Comparison of ENCODE assay signal across 22 cellular contexts in the genomic region with DNA sequence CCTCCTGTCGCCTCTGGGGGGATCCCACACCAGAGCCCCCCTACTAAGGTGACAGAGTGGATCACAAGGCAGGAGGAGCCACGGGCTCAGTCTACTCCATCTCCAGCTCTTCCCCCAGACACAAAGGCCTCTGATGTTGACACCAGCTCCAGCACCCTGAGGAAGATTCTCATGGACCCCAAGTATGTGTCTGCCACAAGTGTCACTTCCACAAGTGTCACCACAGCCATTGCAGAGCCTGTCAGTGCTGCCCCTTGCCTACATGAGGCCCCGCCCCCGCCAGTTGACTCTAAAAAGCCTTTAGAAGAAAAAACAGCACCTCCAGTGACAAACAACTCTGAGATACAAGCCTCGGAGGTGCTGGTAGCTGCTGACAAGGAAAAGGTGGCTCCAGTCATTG. TPM values are rescaled to one million over a fixed set of nuclear protein-coding genes. Genes with fewer than 3 reads are reported as not detected.
A peak's percentile ranks its signal among the peaks of the same experiment; 100 is the strongest.
DNase-seq lines count a peak whose midpoint lies in the region; ATAC-seq, FAIRE-seq and TF ChIP-seq lines count a peak whose summit lies in the region.
"Had no signal": no experiment of that assay in that cellular context is flagged by ENCODE, and none has a peak within 500 bp of the region (broad histone marks: within the 10 kb centered on the region; RNA-seq: fewer than 3 reads in every experiment).

No MANE protein-coding gene starts in this region.

- H3K9me3 ChIP-seq in kidney (ENCODE audit: control insufficient read depth in 1 of 2, low read length in 2 of 2) (no peaks in the 10 kb centered on the region), upper lobe of right lung (no peaks in the 10 kb centered on the region)

- H3K27me3 Mint-ChIP-seq in activated CD8-positive, alpha-beta T cell treated with anti-CD3 and anti-CD28 coated beads for 36 hours, result no peaks in the 10 kb centered on the region
- no peaks in the 10 kb centered on the region for H3K27me3 Mint-ChIP-seq in activated CD8-positive, alpha-beta T cell treated with anti-CD3 and anti-CD28 coated beads, Interleukin-2, amount 10 ng/mL, durations not matched to agents 7 days and 5 days (ENCODE audit: low read depth)
- no peaks in the 10 kb centered on the region for H3K27me3 Mint-ChIP-seq in stimulated activated naive CD8-positive, alpha-beta T cell treated with anti-CD3 and anti-CD28 coated beads, Interleukin-15, amount 100 ng/mL, for 72 hours
- H3K27me3 Mint-ChIP-seq: B cell, IgD-negative memory B cell had no signal

- TF ChIP-seq CTCF in activated CD8-positive, alpha-beta T cell treated with anti-CD3 and anti-CD28 coated beads for 36 hours (IDR thresholded peaks at IDR 0.05), result no peak
- TF ChIP-seq CTCF in kidney (IDR thresholded peaks at IDR 0.05; ENCODE audit: borderline replicate concordance, extremely low read depth, insufficient read depth) (no peak), upper lobe of right lung (IDR thresholded peaks at IDR 0.05) (no peak)

- CTCF ChIA-PET in activated CD8-positive, alpha-beta T cell treated with anti-CD3 and anti-CD28 coated beads for 36 hours (lab: Charles Lee), result no interaction called here
- CTCF ChIA-PET in activated CD8-positive, alpha-beta T cell treated with anti-CD3 and anti-CD28 coated beads, Interleukin-2, amount 10 ng/mL, durations not matched to agents 7 days and 5 days (lab: Charles Lee), result no interaction called here

- peaks cover 60 to 87% of the 10 kb centered on the region in 2 donors for H3K36me3 ChIP-seq in kidney (ENCODE audit: control insufficient read depth in 1 of 2, insufficient read depth in 2 of 2, low read length in 2 of 2)
- peaks cover 98% of the 10 kb centered on the region for H3K36me3 ChIP-seq in upper lobe of right lung

- H3K4me3 ChIP-seq in kidney (ENCODE audit: low read length in 2 of 2) (no peak overlapping the region), upper lobe of right lung (no peak overlapping the region)

- peak overlapping the region; percentile 16 for H3K27ac Mint-ChIP-seq in activated CD8-positive, alpha-beta T cell treated with anti-CD3 and anti-CD28 coated beads for 36 hours
- no peak overlapping the region for H3K27ac Mint-ChIP-seq in activated CD8-positive, alpha-beta T cell treated with anti-CD3 and anti-CD28 coated beads, Interleukin-2, amount 10 ng/mL, durations not matched to agents 7 days and 5 days
- peak overlapping the region; percentile 62 to 88 for H3K27ac Mint-ChIP-seq in stimulated activated naive CD8-positive, alpha-beta T cell treated with anti-CD3 and anti-CD28 coated beads, Interleukin-15, amount 100 ng/mL, for 72 hours
- H3K27ac Mint-ChIP-seq: B cell had no signal

- DNase-seq in activated CD8-positive, alpha-beta T cell treated with anti-CD3 and anti-CD28 coated beads for 36 hours, result no peak
- no peak for DNase-seq in activated CD8-positive, alpha-beta T cell treated with anti-CD3 and anti-CD28 coated beads, Interleukin-2, amount 10 ng/mL, durations not matched to agents 7 days and 5 days
- DNase-seq in stimulated activated naive CD8-positive, alpha-beta T cell treated with anti-CD3 and anti-CD28 coated beads, Interleukin-15, amount 100 ng/mL, for 72 hours, result no peak
- DNase-seq in stimulated activated naive CD8-positive, alpha-beta T cell treated with anti-CD3 and anti-CD28 coated beads, Interleukin-15, Interleukin-2, amounts not matched to agents 100 U/mL and 50 U/mL, for 24 hours, result no peak
- peak; percentile 20 for DNase-seq in kidney
- DNase-seq in upper lobe of right lung, result peak; percentile 43
- no peak for DNase-seq in NCI-H774 (lab: John Stamatoyannopoulos, UW)
- DNase-seq: 8988T, COR-L47, DMS 273 treated with DMSO at 0.1 percent for 48 hours, DND-41, HCEC 1CT, Kasumi-1, MM.1S, NCI-H1092 treated with DMSO at 0.1 percent for 48 hours, NCI-H2081, NCI-H446 treated with DMSO at 0.1 percent for 48 hours, NCI-H69 had no signal

- H3K27me3 ChIP-seq in upper lobe of right lung, result no peaks in the 10 kb centered on the region

- H3K9ac ChIP-seq in kidney (ENCODE audit: low read length in 2 of 2), result no peak overlapping the region

- no peak for ATAC-seq in activated CD8-positive, alpha-beta T cell treated with anti-CD3 and anti-CD28 coated beads for 36 hours
- ATAC-seq in activated CD8-positive, alpha-beta T cell treated with anti-CD3 and anti-CD28 coated beads, Interleukin-2, amount 10 ng/mL, durations not matched to agents 7 days and 5 days, result no peak
- ATAC-seq in stimulated activated naive CD8-positive, alpha-beta T cell treated with anti-CD3 and anti-CD28 coated beads, Interleukin-15, amount 100 ng/mL, for 72 hours, result no peak
- no peak for ATAC-seq in stimulated activated naive CD8-positive, alpha-beta T cell treated with anti-CD3 and anti-CD28 coated beads, Interleukin-15, Interleukin-2, amounts not matched to agents 100 U/mL and 50 U/mL, for 24 hours
- ATAC-seq in upper lobe of right lung (no peak), GM21717 (IDR thresholded peaks at IDR 0.05; ENCODE audit: unreplicated experiment) (no peak)
- ATAC-seq: Panc1 had no signal

- intact Hi-C loops in activated CD8-positive, alpha-beta T cell treated with anti-CD3 and anti-CD28 coated beads for 36 hours (cut with micrococcal nuclease), result no loop called here
- intact Hi-C loops in kidney (cut with DNase I) (no loop called here), upper lobe of right lung (cut with DNase I) (no loop called here)

- FAIRE-seq in kidney (lab: Jason Lieb, UNC), result no peak

- POLR2A ChIA-PET in activated CD8-positive, alpha-beta T cell treated with anti-CD3 and anti-CD28 coated beads for 36 hours (lab: Charles Lee), result no interaction called here
- POLR2A ChIA-PET in activated CD8-positive, alpha-beta T cell treated with anti-CD3 and anti-CD28 coated beads, Interleukin-2, amount 10 ng/mL, durations not matched to agents 7 days and 5 days (lab: Charles Lee), result no interaction called here

- H3K4me3 Mint-ChIP-seq in activated CD8-positive, alpha-beta T cell treated with anti-CD3 and anti-CD28 coated beads for 36 hours, result no peak overlapping the region
- no peak overlapping the region for H3K4me3 Mint-ChIP-seq in activated CD8-positive, alpha-beta T cell treated with anti-CD3 and anti-CD28 coated beads, Interleukin-2, amount 10 ng/mL, durations not matched to agents 7 days and 5 days
- no peak overlapping the region for H3K4me3 Mint-ChIP-seq in stimulated activated naive CD8-positive, alpha-beta T cell treated with anti-CD3 and anti-CD28 coated beads, Interleukin-15, amount 100 ng/mL, for 72 hours
- H3K4me3 Mint-ChIP-seq: B cell had no signal

- H3K27ac ChIP-seq in kidney (ENCODE audit: low read depth in 2 of 2, low read length in 2 of 2), result no peak overlapping the region
- H3K27ac ChIP-seq in upper lobe of right lung, result no peak overlapping the region

- H3K36me3 Mint-ChIP-seq in activated CD8-positive, alpha-beta T cell treated with anti-CD3 and anti-CD28 coated beads for 36 hours (ENCODE audit: low read depth), result peaks cover 75% of the 10 kb centered on the region
- peaks cover 85% of the 10 kb centered on the region for H3K36me3 Mint-ChIP-seq in activated CD8-positive, alpha-beta T cell treated with anti-CD3 and anti-CD28 coated beads, Interleukin-2, amount 10 ng/mL, durations not matched to agents 7 days and 5 days (ENCODE audit: low read depth)

- H3K9me3 Mint-ChIP-seq in activated CD8-positive, alpha-beta T cell treated with anti-CD3 and anti-CD28 coated beads for 36 hours, result no peaks in the 10 kb centered on the region
- H3K9me3 Mint-ChIP-seq in activated CD8-positive, alpha-beta T cell treated with anti-CD3 and anti-CD28 coated beads, Interleukin-2, amount 10 ng/mL, durations not matched to agents 7 days and 5 days (ENCODE audit: insufficient read depth), result no peaks in the 10 kb centered on the region
- H3K9me3 Mint-ChIP-seq in stimulated activated naive CD8-positive, alpha-beta T cell treated with anti-CD3 and anti-CD28 coated beads, Interleukin-15, amount 100 ng/mL, for 72 hours, result no peaks in the 10 kb centered on the region
- H3K9me3 Mint-ChIP-seq: IgD-negative memory B cell had no signal

- H3K4me1 ChIP-seq in kidney (ENCODE audit: control insufficient read depth in 1 of 2, insufficient read depth in 1 of 2, low read depth in 1 of 2, low read length in 2 of 2) (no peaks in the 10 kb centered on the region), upper lobe of right lung (peaks cover 3% of the 10 kb centered on the region)

- peaks cover 10% of the 10 kb centered on the region for H3K4me1 Mint-ChIP-seq in activated CD8-positive, alpha-beta T cell treated with anti-CD3 and anti-CD28 coated beads for 36 hours (ENCODE audit: low read depth)
- H3K4me1 Mint-ChIP-seq in activated CD8-positive, alpha-beta T cell treated with anti-CD3 and anti-CD28 coated beads, Interleukin-2, amount 10 ng/mL, durations not matched to agents 7 days and 5 days (ENCODE audit: low read depth), result no peaks in the 10 kb centered on the region
- H3K4me1 Mint-ChIP-seq in stimulated activated naive CD8-positive, alpha-beta T cell treated with anti-CD3 and anti-CD28 coated beads, Interleukin-15, amount 100 ng/mL, for 72 hours, result peaks cover 27% of the 10 kb centered on the region

RNA-seq across cellular contexts. Expression of a gene that starts 42.2 kb away (rescaled TPM):
- total RNA-seq in activated CD8-positive, alpha-beta T cell treated with anti-CD3 and anti-CD28 coated beads for 36 hours, result 10 to 100 TPM; 44.1 to 45.7 TPM
- total RNA-seq in activated CD8-positive, alpha-beta T cell treated with anti-CD3 and anti-CD28 coated beads, Interleukin-2, amount 10 ng/mL, durations not matched to agents 7 days and 5 days, result 10 to 100 TPM; 32.3 to 33.3 TPM
- total RNA-seq in kidney (41.5 TPM), upper lobe of right lung (42.3 TPM)
- polyA plus RNA-seq in kidney (ENCODE audit: insufficient read depth, low read depth, low replicate concordance), result 33.1 TPM

Comparison
In these comparisons a context has a peak if more than half of its experiments do, and no peak if none do; other contexts are left out.
1. DNase-seq: peak in kidney (single experiment) and upper lobe of right lung (single experiment); none in activated CD8-positive, alpha-beta T cell treated with anti-CD3 and anti-CD28 coated beads for 36 hours (single experiment), activated CD8-positive, alpha-beta T cell treated with anti-CD3 and anti-CD28 coated beads, Interleukin-2, amount 10 ng/mL, durations not matched to agents 7 days and 5 days (single experiment), stimulated activated naive CD8-positive, alpha-beta T cell treated with anti-CD3 and anti-CD28 coated beads, Interleukin-15, amount 100 ng/mL, for 72 hours (0 of 2), stimulated activated naive CD8-positive, alpha-beta T cell treated with anti-CD3 and anti-CD28 coated beads, Interleukin-15, Interleukin-2, amounts not matched to agents 100 U/mL and 50 U/mL, for 24 hours (single experiment) and NCI-H774 (single experiment).